8 cellular contexts compared by ENCODE assay signal in the genomic region with DNA sequence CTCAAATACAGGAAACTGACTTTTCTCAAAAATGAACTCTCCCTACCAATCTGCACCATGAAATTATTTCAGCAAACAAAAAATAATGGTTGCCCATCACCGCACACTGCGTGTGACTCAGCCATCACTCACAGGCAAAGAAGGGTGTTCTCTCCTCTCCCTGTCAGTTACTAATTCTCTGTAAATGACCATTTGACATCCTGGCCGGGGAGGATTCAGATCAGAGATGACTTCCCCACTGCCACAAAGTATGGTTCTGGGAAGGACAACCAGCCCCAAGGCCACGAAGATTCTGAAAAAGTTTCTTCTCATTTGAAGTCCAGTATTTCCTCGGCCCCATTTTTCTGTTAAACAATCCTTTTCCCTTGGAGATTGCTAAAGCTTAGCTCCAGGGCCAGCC.
DNase-seq lines count a peak whose midpoint lies in the region; ATAC-seq and TF ChIP-seq lines count a peak whose summit lies in the region.

No MANE protein-coding gene starts in this region.

- H3K27me3 ChIP-seq in foreskin keratinocyte (no peaks in the 10 kb centered on the region), thymus (ENCODE audit: control insufficient read depth, insufficient read depth) (no peaks in the 10 kb centered on the region)

- peaks cover 13% of the 10 kb centered on the region for H3K36me3 Mint-ChIP-seq in activated CD8-positive, alpha-beta memory T cell treated with anti-CD3 and anti-CD28 coated beads, Interleukin-2, amount 10 ng/mL, durations not matched to agents 7 days and 5 days
- H3K36me3 Mint-ChIP-seq in T-helper 2 cell treated with Interferon-gamma antibody and Interleukin-4, amounts not matched to agents 5 μg/mL and 100 μg/mL, for 36 hours (ENCODE audit: low read depth), result peaks cover 21% of the 10 kb centered on the region

- H3K36me3 ChIP-seq in thymus (ENCODE audit: control insufficient read depth, insufficient read depth), result no peaks in the 10 kb centered on the region

- 63% methylated on average over 5 of the region's 5 CpGs for WGBS in thymus

- H3K4me1 ChIP-seq in foreskin keratinocyte (peaks cover 26% of the 10 kb centered on the region), thymus (ENCODE audit: control insufficient read depth, insufficient read depth, low read length) (peaks cover 32% of the 10 kb centered on the region)

- H3K27ac Mint-ChIP-seq in activated CD8-positive, alpha-beta memory T cell treated with anti-CD3 and anti-CD28 coated beads, Interleukin-2, amount 10 ng/mL, durations not matched to agents 7 days and 5 days, result peak overlapping the region; percentile 95
- peak overlapping the region; percentile 94 for H3K27ac Mint-ChIP-seq in T-helper 2 cell treated with Interferon-gamma antibody and Interleukin-4, amounts not matched to agents 5 μg/mL and 100 μg/mL, for 36 hours

- H3K27ac ChIP-seq in foreskin keratinocyte (peak overlapping the region; percentile 19), thymus (ENCODE audit: low read depth) (peak overlapping the region; percentile 87)

- H3K4me1 Mint-ChIP-seq in activated CD8-positive, alpha-beta memory T cell treated with anti-CD3 and anti-CD28 coated beads, Interleukin-2, amount 10 ng/mL, durations not matched to agents 7 days and 5 days, result peaks cover 79% of the 10 kb centered on the region
- peaks cover 74% of the 10 kb centered on the region for H3K4me1 Mint-ChIP-seq in T-helper 2 cell treated with Interferon-gamma antibody and Interleukin-4, amounts not matched to agents 5 μg/mL and 100 μg/mL, for 36 hours (ENCODE audit: low read depth)

- no peaks in the 10 kb centered on the region for H3K9me3 ChIP-seq in thymus (ENCODE audit: control insufficient read depth)

- peak overlapping the region; percentile 31 for H3K4me3 ChIP-seq in thymus (ENCODE audit: low read length)

- peak; percentile 71 for DNase-seq in activated CD8-positive, alpha-beta memory T cell treated with anti-CD3 and anti-CD28 coated beads, Interleukin-2, amount 10 ng/mL, durations not matched to agents 7 days and 5 days
- DNase-seq in activated CD8-positive, alpha-beta memory T cell treated with anti-CD3 and anti-CD28 coated beads, Interleukin-2, amount 50 U/mL, for 4 hours, result no peak
- DNase-seq in T-helper 2 cell treated with Interferon-gamma antibody and Interleukin-4, amounts not matched to agents 5 μg/mL and 100 μg/mL, for 36 hours (ENCODE audit: low spot score), result peak; percentile 59
- DNase-seq in foreskin keratinocyte (peak in 1 of 2 donors; percentile 60), NCI-H2227 treated with DMSO at 0.1 percent for 48 hours (lab: John Stamatoyannopoulos, UW) (no peak)

- no peak for TF ChIP-seq CTCF in foreskin keratinocyte (conservative IDR thresholded peaks at IDR 0.05)

- CTCF ChIA-PET in activated CD8-positive, alpha-beta memory T cell treated with anti-CD3 and anti-CD28 coated beads, Interleukin-2, amount 10 ng/mL, durations not matched to agents 7 days and 5 days (lab: Charles Lee), result interaction anchor here (1.2 to 5.2 kb wide), 8 partner anchors 11 to 267 kb away, joined by 3 to 55 read pairs (median 18); no protein-coding TSS in a partner anchor

- H3K9me3 Mint-ChIP-seq in activated CD8-positive, alpha-beta memory T cell treated with anti-CD3 and anti-CD28 coated beads, Interleukin-2, amount 10 ng/mL, durations not matched to agents 7 days and 5 days (ENCODE audit: low read depth), result no peaks in the 10 kb centered on the region
- H3K9me3 Mint-ChIP-seq in T-helper 2 cell treated with Interferon-gamma antibody and Interleukin-4, amounts not matched to agents 5 μg/mL and 100 μg/mL, for 36 hours, result no peaks in the 10 kb centered on the region

- H3K4me3 Mint-ChIP-seq in activated CD8-positive, alpha-beta memory T cell treated with anti-CD3 and anti-CD28 coated beads, Interleukin-2, amount 10 ng/mL, durations not matched to agents 7 days and 5 days, result peak overlapping the region; percentile 81
- peak overlapping the region; percentile 85 for H3K4me3 Mint-ChIP-seq in T-helper 2 cell treated with Interferon-gamma antibody and Interleukin-4, amounts not matched to agents 5 μg/mL and 100 μg/mL, for 36 hours

- peak; percentile 11 for ATAC-seq in activated CD8-positive, alpha-beta memory T cell treated with anti-CD3 and anti-CD28 coated beads, Interleukin-2, amount 10 ng/mL, durations not matched to agents 7 days and 5 days
- ATAC-seq in foreskin keratinocyte (peak; percentile 61), GM19324 (IDR thresholded peaks at IDR 0.05; ENCODE audit: low FRiP score, unreplicated experiment) (no peak), HG02623 (IDR thresholded peaks at IDR 0.05; ENCODE audit: unreplicated experiment) (no peak)

- H3K27me3 Mint-ChIP-seq in activated CD8-positive, alpha-beta memory T cell treated with anti-CD3 and anti-CD28 coated beads, Interleukin-2, amount 10 ng/mL, durations not matched to agents 7 days and 5 days, result no peaks in the 10 kb centered on the region
- no peaks in the 10 kb centered on the region for H3K27me3 Mint-ChIP-seq in T-helper 2 cell treated with Interferon-gamma antibody and Interleukin-4, amounts not matched to agents 5 μg/mL and 100 μg/mL, for 36 hours (ENCODE audit: low read depth)

Comparison
In these comparisons a context has a peak if more than half of its experiments do, and no peak if none do; other contexts are left out.
1. DNase-seq: peak in activated CD8-positive, alpha-beta memory T cell treated with anti-CD3 and anti-CD28 coated beads, Interleukin-2, amount 10 ng/mL, durations not matched to agents 7 days and 5 days (single experiment) and T-helper 2 cell treated with Interferon-gamma antibody and Interleukin-4, amounts not matched to agents 5 μg/mL and 100 μg/mL, for 36 hours (single experiment); none in activated CD8-positive, alpha-beta memory T cell treated with anti-CD3 and anti-CD28 coated beads, Interleukin-2, amount 50 U/mL, for 4 hours (single experiment) and NCI-H2227 treated with DMSO at 0.1 percent for 48 hours (single experiment).
2. ATAC-seq: peak in activated CD8-positive, alpha-beta memory T cell treated with anti-CD3 and anti-CD28 coated beads, Interleukin-2, amount 10 ng/mL, durations not matched to agents 7 days and 5 days (single experiment) and foreskin keratinocyte (single experiment); none in GM19324 (single experiment) and HG02623 (single experiment).